25 cellular contexts compared by ENCODE assay signal in the genomic region with DNA sequence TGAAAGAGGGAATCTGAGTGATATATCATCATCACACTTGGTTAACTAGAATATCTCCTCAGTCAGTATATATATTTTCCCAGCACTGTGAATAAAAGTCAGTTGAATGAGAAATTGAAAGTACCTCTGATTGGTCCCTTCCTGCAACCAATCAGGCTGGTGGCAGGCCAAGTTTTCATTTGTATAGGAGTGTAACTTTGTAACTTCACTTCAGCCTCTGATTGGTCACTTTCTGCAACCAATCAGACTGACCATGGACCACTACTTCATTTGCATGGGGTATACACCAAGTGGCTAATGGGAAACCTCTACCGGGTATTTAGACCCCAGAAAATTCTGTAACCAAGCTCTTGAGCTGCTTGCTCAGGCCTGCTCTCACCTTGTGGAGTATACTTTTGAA. TPM values are rescaled to one million over a fixed set of nuclear protein-coding genes. Genes with fewer than 3 reads are reported as not detected.
DNase-seq lines count a peak whose midpoint lies in the region; ATAC-seq, FAIRE-seq and TF ChIP-seq lines count a peak whose summit lies in the region.
"Had no signal": no experiment of that assay in that cellular context is flagged by ENCODE, and none has a peak within 500 bp of the region (broad histone marks: within the 10 kb centered on the region; RNA-seq: fewer than 3 reads in every experiment).

No MANE protein-coding gene starts in this region.

- H3K27ac ChIP-seq in PC-3 (ENCODE audit: low read length), result no peak overlapping the region
- H3K27ac ChIP-seq: thoracic aorta, vagina had no signal

- POLR2A ChIA-PET in PC-3 (lab: Charles Lee; ENCODE audit: unreplicated experiment), result no interaction called here

- no peak overlapping the region for H3K4me3 Mint-ChIP-seq in stimulated activated naive B cell treated with anti-CD40 and anti-IgM and Interleukin-4, amounts not matched to agents 10 μg/mL and 1 μg/mL and 100 μg/mL, for 72 hours
- H3K4me3 Mint-ChIP-seq: activated T-cell treated with anti-CD3 and anti-CD28 coated beads, Interleukin-2, amount 50 U/mL, for 4 hours; memory B cell had no signal

- H3K4me2 ChIP-seq in PC-3 (ENCODE audit: low read length), result no peak overlapping the region
- H3K4me2 ChIP-seq: smooth muscle cell had no signal

- no TSS peak for BruUV-seq in PC-3 (replicated peaks; lab: Mats Ljungman, UMichigan)

- H3K79me2 ChIP-seq in PC-3 (ENCODE audit: low read length), result peaks cover 31% of the 10 kb centered on the region

- no peaks in the 10 kb centered on the region for H3K27me3 ChIP-seq in PC-3 (ENCODE audit: low read length)
- H3K27me3 ChIP-seq: vagina had no signal

- peaks cover 4 to 13% of the 10 kb centered on the region in 2 donors for H3K4me1 Mint-ChIP-seq in stimulated activated naive B cell treated with anti-CD40 and anti-IgM and Interleukin-4, amounts not matched to agents 10 μg/mL and 1 μg/mL and 100 μg/mL, for 72 hours

- CTCF ChIA-PET in PC-3 (lab: Charles Lee), result interaction anchor here (1.0 kb wide), 1 partner anchor 203 kb away, joined by 3 read pairs; a partner anchor contains a TSS

- H3K9me3 Mint-ChIP-seq in stimulated activated naive B cell treated with anti-CD40 and anti-IgM and Interleukin-4, amounts not matched to agents 10 μg/mL and 1 μg/mL and 100 μg/mL, for 72 hours, result peaks cover 0 to 8% of the 10 kb centered on the region in 2 donors
- H3K9me3 Mint-ChIP-seq: activated T-cell treated with anti-CD3 and anti-CD28 coated beads, Interleukin-2, amount 50 U/mL, for 4 hours; memory B cell had no signal

- peaks cover 22% of the 10 kb centered on the region for H4K20me1 ChIP-seq in PC-3 (ENCODE audit: low read length)

- H3F3A ChIP-seq in PC-3 (ENCODE audit: low read length, unreplicated experiment), result no peaks in the 10 kb centered on the region

- peaks cover 4 to 5% of the 10 kb centered on the region in 2 donors for H3K27me3 Mint-ChIP-seq in stimulated activated naive B cell treated with anti-CD40 and anti-IgM and Interleukin-4, amounts not matched to agents 10 μg/mL and 1 μg/mL and 100 μg/mL, for 72 hours

- H3K4me1 ChIP-seq in PC-3 (ENCODE audit: insufficient read depth, low read length), result peaks cover 21% of the 10 kb centered on the region

- peaks cover 16 to 21% of the 10 kb centered on the region in 2 donors for H3K36me3 Mint-ChIP-seq in stimulated activated naive B cell treated with anti-CD40 and anti-IgM and Interleukin-4, amounts not matched to agents 10 μg/mL and 1 μg/mL and 100 μg/mL, for 72 hours

- DNase-seq in ACHN, result peak; percentile 8
- DNase-seq in H4 (ENCODE audit: low spot score), result peak; percentile 12
- no peak for DNase-seq in PC-3
- DNase-seq in choroid plexus epithelial cell (ENCODE audit: low read depth), result peak; percentile 23
- no peak for DNase-seq in RCC 7860 (ENCODE audit: low spot score)
- DNase-seq in NCI-H187 (lab: John Stamatoyannopoulos, UW), result no peak
- no peak for DNase-seq in stimulated activated naive B cell treated with anti-CD40 and anti-IgM and Interleukin-4, amounts not matched to agents 10 μg/mL and 1 μg/mL and 100 μg/mL, for 72 hours
- no peak for DNase-seq in C1 segment of cervical spinal cord (lab: John Stamatoyannopoulos, UW)
- DNase-seq: activated T-cell treated with anti-CD3 and anti-CD28 coated beads, Interleukin-2, amount 50 U/mL, for 4 hours; H7; head of caudate nucleus; KG1; left colon; NCI-H1105; NCI-H2081 treated with DMSO at 0.1 percent for 48 hours; NCI-H446 treated with DMSO at 0.1 percent for 48 hours; stimulated activated naive CD4-positive, alpha-beta T cell had no signal

- TF ChIP-seq CTCF in PC-3 (conservative IDR thresholded peaks at IDR 0.05; ENCODE audit: low read depth, low read length) (no peak), choroid plexus epithelial cell (conservative IDR thresholded peaks at IDR 0.05; ENCODE audit: low read depth, low read length) (no peak)

- peaks cover 22% of the 10 kb centered on the region for H3K36me3 ChIP-seq in PC-3 (ENCODE audit: low read depth, low read length)
- H3K36me3 ChIP-seq: thoracic aorta, vagina had no signal

- no peak overlapping the region for H3K9ac ChIP-seq in PC-3 (ENCODE audit: low read length)

- no peak overlapping the region for H3K27ac Mint-ChIP-seq in stimulated activated naive B cell treated with anti-CD40 and anti-IgM and Interleukin-4, amounts not matched to agents 10 μg/mL and 1 μg/mL and 100 μg/mL, for 72 hours
- H3K27ac Mint-ChIP-seq: memory B cell had no signal

- FAIRE-seq in RCC 7860 (lab: Jason Lieb, UNC), result no peak
- FAIRE-seq: endometrium, G401.6, GM18507 had no signal

- no peak for ATAC-seq in PC-3
- ATAC-seq in stimulated activated naive B cell treated with anti-CD40 and anti-IgM and Interleukin-4, amounts not matched to agents 10 μg/mL and 1 μg/mL and 100 μg/mL, for 72 hours (replicated peaks), result no peak
- ATAC-seq: activated T-cell treated with anti-CD3 and anti-CD28 coated beads, Interleukin-2, amount 50 U/mL, for 4 hours; left colon; Panc1 had no signal

- in situ Hi-C loops in ACHN (cut with HindIII; ENCODE audit: low pct_ligation_motif_present, low pct_unique_long_range_greater_than_20kb, low sequenced_read_pairs), result no loop called here

- H2AFZ ChIP-seq in PC-3 (ENCODE audit: low read length), result 0 out of 2 replicates have a peak overlapping the region, but pooled peaks have one; percentile 9

- H3K9me2 ChIP-seq in PC-3 (replicated peaks; ENCODE audit: low read length), result no peaks in the 10 kb centered on the region

- no peaks in the 10 kb centered on the region for H3K9me3 ChIP-seq in PC-3 (ENCODE audit: low read length)
- H3K9me3 ChIP-seq: thoracic aorta, vagina had no signal

- intact Hi-C loops in PC-3 (cut with micrococcal nuclease), result no loop called here

- H3K4me3 ChIP-seq in PC-3 (ENCODE audit: low read length), result no peak overlapping the region
- no peak overlapping the region for H3K4me3 ChIP-seq in choroid plexus epithelial cell (ENCODE audit: low read depth, low read length)
- H3K4me3 ChIP-seq: smooth muscle cell, thoracic aorta, vagina had no signal

RNA-seq across cellular contexts. Expression of a gene that starts 1.9 kb away (rescaled TPM):
- total RNA-seq in H4 (2014; rRNA removed; shearing (Covaris generic)), result 569 and 625 TPM in 2 replicates
- total RNA-seq in PC-3 (2014; rRNA removed), result 663 and 668 TPM in 2 replicates

RNA-seq across cellular contexts. Expression of a gene that starts 37.4 kb away (rescaled TPM):
- 54.8 and 81.2 TPM in 2 replicates for total RNA-seq in H4 (2014; rRNA removed; shearing (Covaris generic))
- 19.5 and 26.1 TPM in 2 replicates for total RNA-seq in PC-3 (2014; rRNA removed)

Comparison
In these comparisons a context has a peak if more than half of its experiments do, and no peak if none do; other contexts are left out.
1. DNase-seq: peak in ACHN (single experiment), H4 (single experiment) and choroid plexus epithelial cell (single experiment); none in PC-3 (single experiment), RCC 7860 (single experiment), NCI-H187 (0 of 2), stimulated activated naive B cell treated with anti-CD40 and anti-IgM and Interleukin-4, amounts not matched to agents 10 μg/mL and 1 μg/mL and 100 μg/mL, for 72 hours (single experiment) and C1 segment of cervical spinal cord (0 of 14).